In the genomic region with DNA sequence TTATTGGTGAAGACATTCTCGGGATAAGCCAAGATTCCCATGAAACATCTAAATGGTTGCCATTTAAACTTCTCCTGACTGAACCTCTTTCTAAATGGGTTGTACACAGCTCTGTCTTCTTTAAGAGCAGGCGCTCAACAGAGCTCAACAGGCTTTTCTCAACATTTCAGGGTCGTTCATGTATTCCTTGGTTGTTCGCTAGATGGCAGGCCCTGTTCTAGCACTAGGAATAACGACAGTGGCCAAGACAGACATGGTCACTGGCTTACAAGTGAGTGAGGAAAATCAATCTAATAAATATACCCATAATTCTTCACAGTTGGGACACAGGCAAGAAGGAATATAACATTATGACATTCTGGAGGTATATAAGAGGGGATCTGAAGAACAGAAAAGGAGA, we compare ENCODE assay signal across 15 cellular contexts.
DNase-seq lines count a peak whose midpoint lies in the region; TF ChIP-seq lines count a peak whose summit lies in the region.
"Had no signal": no experiment of that assay in that cellular context is flagged by ENCODE, and none has a peak within 500 bp of the region (broad histone marks: within the 10 kb centered on the region; RNA-seq: fewer than 3 reads in every experiment).

No MANE protein-coding gene starts in this region.

- H3K4me3 ChIP-seq in endodermal cell (ENCODE audit: low read length): no peak overlapping the region
- H3K4me3 ChIP-seq: A549, heart left ventricle, sigmoid colon, uterus had no signal

- no peak overlapping the region for H3K27ac ChIP-seq in endodermal cell (ENCODE audit: low read depth, low read length)
- H3K27ac ChIP-seq: A549, heart left ventricle, sigmoid colon, uterus had no signal

- no peak overlapping the region for H3K4me3 Mint-ChIP-seq in endodermal cell
- H3K4me3 Mint-ChIP-seq: activated CD4-positive, alpha-beta T cell treated with anti-CD3 and anti-CD28 coated beads for 36 hours had no signal

- peak; percentile 4 to 39 for DNase-seq in NCI-H446 (lab: John Stamatoyannopoulos, UW)
- DNase-seq in NCI-H446 treated with DMSO at 0.1 percent for 48 hours (lab: John Stamatoyannopoulos, UW): no peak
- peak; percentile 65 for DNase-seq in OCI-M1 (lab: John Stamatoyannopoulos, UW)
- no peak for DNase-seq in endodermal cell
- DNase-seq in putamen (ENCODE audit: low spot score): peak; percentile 4
- DNase-seq in KBM-7: no peak
- no peak for DNase-seq in NCI-H1417 (lab: John Stamatoyannopoulos, UW)
- no peak for DNase-seq in NCI-H226
- DNase-seq: activated CD4-positive, alpha-beta T cell treated with anti-CD3 and anti-CD28 coated beads for 36 hours; activated gamma-delta T cell; heart left ventricle; NCI-H1105; sigmoid colon; uterus had no signal

- H3K9ac ChIP-seq in endodermal cell (ENCODE audit: extremely low read depth, low read length, poor library complexity, severe bottlenecking): no peak overlapping the region

- no peaks in the 10 kb centered on the region for H3K36me3 Mint-ChIP-seq in endodermal cell (ENCODE audit: low read depth)

- H3K9me3 ChIP-seq in endodermal cell (ENCODE audit: control insufficient read depth, low read length): no peaks in the 10 kb centered on the region
- H3K9me3 ChIP-seq: A549, heart left ventricle, sigmoid colon, uterus had no signal

- H3K27me3 Mint-ChIP-seq in endodermal cell (ENCODE audit: insufficient read depth): peaks cover 2% of the 10 kb centered on the region

- no peaks in the 10 kb centered on the region for H3K9me3 Mint-ChIP-seq in endodermal cell

- H3K4me1 Mint-ChIP-seq in endodermal cell: peaks cover 2% of the 10 kb centered on the region
- H3K4me1 Mint-ChIP-seq: activated CD4-positive, alpha-beta T cell treated with anti-CD3 and anti-CD28 coated beads for 36 hours had no signal

- in situ Hi-C loops in KBM-7 (cut with MboI; ENCODE audit: low pct_unique_long_range_greater_than_20kb, low sequenced_read_pairs): loop anchor here (10.0 to 25.0 kb wide), 3 partner anchors 111 to 661 kb away; no protein-coding TSS in a partner anchor

- H3K27ac Mint-ChIP-seq in endodermal cell: no peak overlapping the region
- H3K27ac Mint-ChIP-seq: activated CD4-positive, alpha-beta T cell treated with anti-CD3 and anti-CD28 coated beads for 36 hours had no signal

- H3K36me3 ChIP-seq in endodermal cell (ENCODE audit: control insufficient read depth, insufficient read depth, low read length): no peaks in the 10 kb centered on the region
- H3K36me3 ChIP-seq: heart left ventricle, sigmoid colon, uterus had no signal

- WGBS in endodermal cell (ENCODE audit: insufficient coverage in 1 of 2, insufficient read length in 1 of 2), 2 experiments: 82 to 83% methylated on average over 3 to 5 of the region's 5 CpGs

- H3K27me3 ChIP-seq in endodermal cell (ENCODE audit: control insufficient read depth, insufficient read depth, low read length, poor library complexity, severe bottlenecking): no peaks in the 10 kb centered on the region
- H3K27me3 ChIP-seq: sigmoid colon, uterus had no signal

- no peaks in the 10 kb centered on the region for H3K4me1 ChIP-seq in endodermal cell (ENCODE audit: control insufficient read depth, insufficient read depth, low read length)
- H3K4me1 ChIP-seq: A549, heart left ventricle, sigmoid colon, uterus had no signal

- TF ChIP-seq CTCF in endodermal cell (conservative IDR thresholded peaks at IDR 0.05): peak; percentile 53

Comparison
In these comparisons a context has a peak if more than half of its experiments do, and no peak if none do; other contexts are left out.
1. DNase-seq: peak in NCI-H446 (2 of 2), OCI-M1 (single experiment) and putamen (single experiment); none in NCI-H446 treated with DMSO at 0.1 percent for 48 hours (single experiment), endodermal cell (single experiment), KBM-7 (single experiment), NCI-H1417 (0 of 3) and NCI-H226 (single experiment).